Comparison of ENCODE assay signal across 8 cellular contexts in genomic region chr20:56392282-56393132, GRCh38. TPM values are rescaled to one million over a fixed set of nuclear protein-coding genes. Genes with fewer than 3 reads are reported as not detected.
DNase-seq lines count a peak whose midpoint lies in the region; ATAC-seq and TF ChIP-seq lines count a peak whose summit lies in the region.

CSTF1 (plus strand) TSS chr20:56392645; CDS start chr20:56395553, 2,908 bp downstream.

- DNase-seq in DMS53 (lab: John Stamatoyannopoulos, UW) (peak; percentile 99), Peyer's patch (peak; percentile 98 to 100 (median 100)), esophagus muscularis mucosa (ENCODE audit: extremely low spot score) (peak; percentile 100)
- peak; percentile 100 for DNase-seq in activated T-cell treated with anti-CD3 and anti-CD28 coated beads, Interleukin-2, amount 50 U/mL, for 48 hours
- DNase-seq in stimulated activated CD8-positive, alpha-beta memory T cell treated with anti-CD3 and anti-CD28 coated beads, Interleukin-7, amount 100 ng/mL, for 48 hours (ENCODE audit: extremely low read depth in 1 of 2, low read depth in 1 of 2) = peak; percentile 99 to 100

- TF ChIP-seq CTCF in KMS-11 (conservative IDR thresholded peaks at IDR 0.05; ENCODE audit: low read depth, low read length) (no peak), Peyer's patch (IDR thresholded peaks at IDR 0.05) (no peak), esophagus muscularis mucosa (IDR thresholded peaks at IDR 0.05) (peak in 1 of 3 experiments; percentile 16)

- H3K36me3 ChIP-seq in KMS-11 (ENCODE audit: insufficient read depth) (peaks cover 21% of the 10 kb centered on the region; the same call in 1 of the 2 replicates), Peyer's patch (peaks cover 0 to 25% (median 0%) of the 10 kb centered on the region in 3 donors), esophagus muscularis mucosa (peaks cover 20 to 26% (median 23%) of the 10 kb centered on the region in 4 donors), muscle layer of duodenum (ENCODE audit: control insufficient read depth in 1 of 2, insufficient read depth in 2 of 2, low read length in 2 of 2) (peaks cover 18 to 26% of the 10 kb centered on the region in 2 donors)

- intact Hi-C loops in esophagus muscularis mucosa (cut with DNase I) = loop anchor here (2.0 kb wide), 2 partner anchors 34 to 74 kb away; partner anchors contain the start of gene FAM210B

- peak within 1 kb of the TSS; percentile 87 for H3K9ac ChIP-seq in KMS-11

- 1% methylated on average over 31 of the region's 57 CpGs for WGBS in esophagus muscularis mucosa

- peak in 1 of 2 donors; percentile 26 for TF ChIP-seq POLR2A in Peyer's patch (IDR thresholded peaks at IDR 0.05)
- no peak for TF ChIP-seq POLR2A in esophagus muscularis mucosa (IDR thresholded peaks at IDR 0.05; ENCODE audit: low read depth)

- no peaks in the 10 kb centered on the region for H4K20me1 ChIP-seq in KMS-11 (ENCODE audit: insufficient read depth)

- peak; percentile 91 for ATAC-seq in GM21737 (IDR thresholded peaks at IDR 0.05; ENCODE audit: unreplicated experiment)

- H3K27me3 ChIP-seq in KMS-11 (ENCODE audit: insufficient read depth, low read depth) = no peaks in the 10 kb centered on the region
- H3K27me3 ChIP-seq in Peyer's patch = no peaks in the 10 kb centered on the region
- no peaks in the 10 kb centered on the region for H3K27me3 ChIP-seq in esophagus muscularis mucosa
- no peaks in the 10 kb centered on the region for H3K27me3 ChIP-seq in muscle layer of duodenum (ENCODE audit: low read depth, low read length)

- H3K27ac ChIP-seq in KMS-11 = peak within 1 kb of the TSS; percentile 86
- peak within 1 kb of the TSS; percentile 83 to 89 (median 84) for H3K27ac ChIP-seq in Peyer's patch
- H3K27ac ChIP-seq in esophagus muscularis mucosa (replicated peaks in 1 of 4) = peak within 1 kb of the TSS; percentile 80 to 94 (median 90)
- peak within 1 kb of the TSS; percentile 94 for H3K27ac ChIP-seq in muscle layer of duodenum (ENCODE audit: low read length)

- H3K9me3 ChIP-seq in Peyer's patch = no peaks in the 10 kb centered on the region
- H3K9me3 ChIP-seq in esophagus muscularis mucosa = no peaks in the 10 kb centered on the region
- no peaks in the 10 kb centered on the region for H3K9me3 ChIP-seq in muscle layer of duodenum (ENCODE audit: control insufficient read depth in 1 of 2, low read length in 2 of 2)

- H2AFZ ChIP-seq in KMS-11 (ENCODE audit: low read depth) = peak within 1 kb of the TSS; percentile 45

- peak within 1 kb of the TSS; percentile 95 for H3K4me2 ChIP-seq in KMS-11

- no peak within 1 kb of the TSS for H3K4me3 ChIP-seq in KMS-11 (IDR thresholded peaks at IDR 0.05; ENCODE audit: insufficient read depth, low read depth, low read length)
- peak within 1 kb of the TSS; percentile 63 to 79 (median 76) for H3K4me3 ChIP-seq in Peyer's patch
- H3K4me3 ChIP-seq in esophagus muscularis mucosa = peak within 1 kb of the TSS; percentile 74 to 95 (median 85)
- H3K4me3 ChIP-seq in muscle layer of duodenum (ENCODE audit: low read depth in 1 of 2, low read length in 2 of 2) = peak within 1 kb of the TSS; percentile 95

- H3K4me1 ChIP-seq in KMS-11 (ENCODE audit: low read depth, poor library complexity, severe bottlenecking) (peaks cover 22% of the 10 kb centered on the region), Peyer's patch (peaks cover 5 to 23% (median 12%) of the 10 kb centered on the region in 4 donors), esophagus muscularis mucosa (peaks cover 24 to 38% (median 28%) of the 10 kb centered on the region in 4 donors), muscle layer of duodenum (ENCODE audit: control insufficient read depth in 1 of 2, insufficient read depth in 2 of 2, low read length in 2 of 2) (peaks cover 5 to 18% of the 10 kb centered on the region in 2 donors)

- H3K79me2 ChIP-seq in KMS-11 (ENCODE audit: insufficient read depth, low read depth) = peaks cover 70% of the 10 kb centered on the region

- no peak for TF ChIP-seq EP300 in esophagus muscularis mucosa (IDR thresholded peaks at IDR 0.05)

RNA-seq across cellular contexts. Expression of gene CSTF1, which starts in this region (rescaled TPM):
- 10 to 100 TPM in 3 of 4 donors, 1 to 10 TPM in 1; 4.8 to 28.9 (median 14.3) TPM for total RNA-seq in Peyer's patch
- 10 to 100 TPM; 16.2 to 22.9 (median 20.7) TPM for total RNA-seq in esophagus muscularis mucosa
